ENCODE assay signal across 19 cellular contexts in genomic region chr4:128855656-128856055, GRCh38. TPM values are rescaled to one million over a fixed set of nuclear protein-coding genes. Genes with fewer than 3 reads are reported as not detected.
DNase-seq lines count a peak whose midpoint lies in the region; ATAC-seq lines count a peak whose summit lies in the region.
"Had no signal": no experiment of that assay in that cellular context is flagged by ENCODE, and none has a peak within 500 bp of the region (broad histone marks: within the 10 kb centered on the region; RNA-seq: fewer than 3 reads in every experiment).

No MANE protein-coding gene starts in this region.

- peak overlapping the region; percentile 80 for H3K27ac Mint-ChIP-seq in T-helper 17 cell
- H3K27ac Mint-ChIP-seq in stimulated activated effector memory CD8-positive, alpha-beta T cell treated with anti-CD3 and anti-CD28 coated beads, Interleukin-12 subunit alpha, Interleukin-12 subunit beta, amount 100 ng/mL, for 72 hours: peak overlapping the region; percentile 80

- H3K9ac ChIP-seq in BLaER1 treated with 17β-estradiol and CSF1 and Interleukin-3, amounts not matched to agents 10 nM and 100 nM: peak overlapping the region in 7 of 11 experiments; percentile 3 to 71 (median 68); a peak in 11 of 22 replicates
- H3K9ac ChIP-seq: KMS-11 had no signal

- no peaks in the 10 kb centered on the region for H3K27me3 Mint-ChIP-seq in T-helper 17 cell

- H3K4me1 ChIP-seq in BLaER1 treated with 17β-estradiol and CSF1 and Interleukin-3, amounts not matched to agents 10 nM and 100 nM: peaks cover 29 to 72% (median 59%) of the 10 kb centered on the region in 10 experiments
- H3K4me1 ChIP-seq: A549 had no signal

- H3K36me3 Mint-ChIP-seq in T-helper 17 cell (ENCODE audit: low read depth): peaks cover 13% of the 10 kb centered on the region
- H3K36me3 Mint-ChIP-seq in stimulated activated effector memory CD8-positive, alpha-beta T cell treated with anti-CD3 and anti-CD28 coated beads, Interleukin-12 subunit alpha, Interleukin-12 subunit beta, amount 100 ng/mL, for 72 hours: peaks cover 100% of the 10 kb centered on the region

- no peaks in the 10 kb centered on the region for H3K9me3 ChIP-seq in BLaER1 treated with 17β-estradiol and CSF1 and Interleukin-3, amounts not matched to agents 10 nM and 100 nM (replicated peaks in 1 of 11)
- no peaks in the 10 kb centered on the region for H3K9me3 ChIP-seq in T-helper 17 cell (ENCODE audit: control insufficient read depth, low read length, poor library complexity, severe bottlenecking)
- H3K9me3 ChIP-seq: A549, Peyer's patch had no signal

- H3K4me2 ChIP-seq in BLaER1 treated with 17β-estradiol and CSF1 and Interleukin-3, amounts not matched to agents 10 nM and 100 nM: peak overlapping the region in 10 of 11 experiments; percentile 62 to 82 (median 71); a peak in 19 of 22 replicates
- H3K4me2 ChIP-seq: A549, KMS-11 had no signal

- no peaks in the 10 kb centered on the region for H3K9me3 Mint-ChIP-seq in stimulated activated effector memory CD8-positive, alpha-beta T cell treated with anti-CD3 and anti-CD28 coated beads, Interleukin-12 subunit alpha, Interleukin-12 subunit beta, amount 100 ng/mL, for 72 hours
- H3K9me3 Mint-ChIP-seq: CD8-positive, alpha-beta T cell; HFFc6 had no signal

- peaks cover 0 to 5% (median 0%) of the 10 kb centered on the region in 11 experiments; a peak in 2 of 22 replicates for H4K20me1 ChIP-seq in BLaER1 treated with 17β-estradiol and CSF1 and Interleukin-3, amounts not matched to agents 10 nM and 100 nM

- no peaks in the 10 kb centered on the region for H3K27me3 ChIP-seq in BLaER1 treated with 17β-estradiol and CSF1 and Interleukin-3, amounts not matched to agents 10 nM and 100 nM
- H3K27me3 ChIP-seq: Peyer's patch had no signal

- peak overlapping the region in 9 of 11 experiments; percentile 61 to 87 (median 82); a peak in 17 of 22 replicates for H3K27ac ChIP-seq in BLaER1 treated with 17β-estradiol and CSF1 and Interleukin-3, amounts not matched to agents 10 nM and 100 nM
- H3K27ac ChIP-seq: A549, KMS-11, Peyer's patch had no signal

- H3K36me3 ChIP-seq in BLaER1 treated with 17β-estradiol and CSF1 and Interleukin-3, amounts not matched to agents 10 nM and 100 nM: peaks cover 55 to 92% (median 84%) of the 10 kb centered on the region in 11 experiments

- H3K4me1 Mint-ChIP-seq in T-helper 17 cell: peaks cover 25% of the 10 kb centered on the region
- H3K4me1 Mint-ChIP-seq in stimulated activated effector memory CD8-positive, alpha-beta T cell treated with anti-CD3 and anti-CD28 coated beads, Interleukin-12 subunit alpha, Interleukin-12 subunit beta, amount 100 ng/mL, for 72 hours: peaks cover 56% of the 10 kb centered on the region

- DNase-seq in T-helper 17 cell: no peak
- peak; percentile 11 for DNase-seq in islet precursor cell
- no peak for DNase-seq in stimulated activated effector memory CD8-positive, alpha-beta T cell treated with anti-CD3 and anti-CD28 coated beads, Interleukin-12 subunit alpha, Interleukin-12 subunit beta, amount 100 ng/mL, for 72 hours (ENCODE audit: low spot score in 2 of 2)
- no peak for DNase-seq in NCI-H748 (lab: John Stamatoyannopoulos, UW; ENCODE audit: unreplicated experiment)
- DNase-seq in NCI-H345 treated with DMSO at 0.1 percent for 48 hours (lab: John Stamatoyannopoulos, UW; ENCODE audit: unreplicated experiment): no peak
- DNase-seq: CD8-positive, alpha-beta T cell; DMS53; EL; HFFc6; NCI-H1417 treated with DMSO at 0.1 percent for 48 hours; NCI-H2029; NCI-H446; NCI-H526 treated with DMSO at 0.1 percent for 48 hours; Peyer's patch had no signal

- no peak overlapping the region for H3K4me3 ChIP-seq in BLaER1 treated with 17β-estradiol and CSF1 and Interleukin-3, amounts not matched to agents 10 nM and 100 nM
- H3K4me3 ChIP-seq: A549, Peyer's patch had no signal

- ATAC-seq in T-helper 17 cell (no peak), HG02759 (IDR thresholded peaks at IDR 0.05; ENCODE audit: unreplicated experiment) (no peak)
- no peak for ATAC-seq in stimulated activated effector memory CD8-positive, alpha-beta T cell treated with anti-CD3 and anti-CD28 coated beads, Interleukin-12 subunit alpha, Interleukin-12 subunit beta, amount 100 ng/mL, for 72 hours
- ATAC-seq: A549; CD8-positive, alpha-beta T cell; Right ventricle myocardium inferior had no signal

- H3K4me3 Mint-ChIP-seq in T-helper 17 cell: no peak overlapping the region
- no peak overlapping the region for H3K4me3 Mint-ChIP-seq in stimulated activated effector memory CD8-positive, alpha-beta T cell treated with anti-CD3 and anti-CD28 coated beads, Interleukin-12 subunit alpha, Interleukin-12 subunit beta, amount 100 ng/mL, for 72 hours
- H3K4me3 Mint-ChIP-seq: CD8-positive, alpha-beta T cell; HFFc6 had no signal

RNA-seq across cellular contexts. Expression of gene JADE1, which starts 46.2 kb away (rescaled TPM):
- 10 to 100 TPM; 38.0 to 53.1 TPM for total RNA-seq in T-helper 17 cell
